ENCODE assay signal across 9 cellular contexts in the genomic region with DNA sequence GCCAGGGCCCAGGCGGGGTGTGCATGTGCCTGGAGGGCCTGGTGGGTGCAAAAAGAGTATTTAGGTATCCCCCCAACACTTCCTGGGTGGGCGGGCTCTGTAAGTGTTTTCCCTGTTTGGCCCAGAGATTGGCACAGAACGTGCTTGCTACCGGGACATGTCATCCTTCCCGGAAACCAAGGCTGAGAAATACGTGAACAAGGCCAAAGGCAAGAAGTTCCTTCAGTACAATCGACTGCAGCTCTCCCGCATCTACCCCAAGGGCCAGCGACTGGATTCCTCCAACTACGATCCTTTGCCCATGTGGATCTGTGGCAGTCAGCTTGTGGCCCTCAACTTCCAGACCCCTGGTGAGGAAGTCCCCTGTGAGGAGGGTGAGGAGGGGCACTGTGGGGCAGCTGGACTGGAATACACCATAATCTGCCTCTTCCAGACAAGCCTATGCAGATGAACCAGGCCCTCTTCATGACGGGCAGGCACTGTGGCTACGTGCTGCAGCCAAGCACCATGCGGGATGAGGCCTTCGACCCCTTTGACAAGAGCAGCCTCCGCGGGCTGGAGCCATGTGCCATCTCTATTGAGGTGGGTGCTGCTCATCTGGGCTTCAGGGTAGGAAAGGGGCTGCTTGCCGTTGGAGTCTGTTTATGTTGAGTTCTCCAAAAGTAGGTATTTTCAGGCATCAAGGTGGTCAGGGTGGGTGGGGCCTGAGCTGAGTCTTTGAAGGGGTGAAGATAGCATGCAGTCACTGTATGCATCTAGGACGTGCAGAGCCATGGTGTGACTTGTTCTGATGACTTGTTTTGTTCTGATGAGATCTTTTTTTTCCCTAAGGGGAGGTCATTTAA. TPM values are rescaled to one million over a fixed set of nuclear protein-coding genes. Genes with fewer than 3 reads are reported as not detected.
DNase-seq lines count a peak whose midpoint lies in the region; ATAC-seq and TF ChIP-seq lines count a peak whose summit lies in the region.
"Had no signal": no experiment of that assay in that cellular context is flagged by ENCODE, and none has a peak within 500 bp of the region (broad histone marks: within the 10 kb centered on the region; RNA-seq: fewer than 3 reads in every experiment).

No MANE protein-coding gene starts in this region.

- in situ Hi-C loops in transverse colon (cut with MboI; ENCODE audit: low pct_ligation_motif_present in 1 of 4, low pct_unique_long_range_greater_than_20kb in 1 of 4, low sequenced_read_pairs in 3 of 4): loop anchor here in 2 of 4 donors (5.0 to 10.0 kb wide), 3 partner anchors 52 to 170 kb away; a partner anchor contains a TSS

- H3K27me3 ChIP-seq in transverse colon: no peaks in the 10 kb centered on the region

- WGBS in transverse colon (ENCODE audit: low coverage in 1 of 2), 2 donors: 72% methylated on average over 18 of the region's 18 CpGs; no CpG with 5 or more reads in 1 of the 2 donors

- no peak for TF ChIP-seq POLR2A in transverse colon (IDR thresholded peaks at IDR 0.05)

- H3K9me3 ChIP-seq in mucosa of descending colon (no peaks in the 10 kb centered on the region), transverse colon (no peaks in the 10 kb centered on the region)

- no peaks in the 10 kb centered on the region for H3K27me3 Mint-ChIP-seq in chondrocyte (ENCODE audit: low read depth)

- peak; percentile 21 for DNase-seq in activated CD4-positive, CD25-positive, alpha-beta regulatory T cell treated with anti-CD3 and anti-CD28 coated beads, Interleukin-2, amount 50 U/mL, for 72 hours
- DNase-seq in activated CD4-positive, CD25-positive, alpha-beta regulatory T cell (lab: John Stamatoyannopoulos, UW): no peak
- DNase-seq in chondrocyte (ENCODE audit: low spot score) (no peak), mucosa of descending colon (peak in 1 of 3 donors; percentile 6), transverse colon (peak; percentile 8), LoVo (ENCODE audit: low spot score) (no peak), iPS-NIHi11 (ENCODE audit: low spot score) (no peak)

- peaks cover 4% of the 10 kb centered on the region for H3K36me3 ChIP-seq in mucosa of descending colon (ENCODE audit: low read depth)
- H3K36me3 ChIP-seq in transverse colon: peaks cover 0 to 20% (median 10%) of the 10 kb centered on the region in 4 donors

- no peaks in the 10 kb centered on the region for H3K9me3 Mint-ChIP-seq in chondrocyte (ENCODE audit: low read depth)

- peaks cover 38% of the 10 kb centered on the region for H3K36me3 Mint-ChIP-seq in chondrocyte (ENCODE audit: low read depth)

- ATAC-seq in mucosa of descending colon (peak; percentile 6), HG02870 (IDR thresholded peaks at IDR 0.05; ENCODE audit: unreplicated experiment) (no peak)

- no peak overlapping the region for H3K4me3 Mint-ChIP-seq in chondrocyte (ENCODE audit: unreplicated experiment)

- TF ChIP-seq EP300 in transverse colon (IDR thresholded peaks at IDR 0.05; ENCODE audit: low read depth): no peak

- H3K27ac Mint-ChIP-seq in chondrocyte (ENCODE audit: unreplicated experiment): peak overlapping the region; percentile 66

- H3K4me3 ChIP-seq in mucosa of descending colon (no peak overlapping the region), transverse colon (no peak overlapping the region)

- intact Hi-C loops in mucosa of descending colon (cut with DNase I, micrococcal nuclease) (loop anchor here (2.0 to 10.0 kb wide), 3 partner anchors 60 to 166 kb away; no protein-coding TSS in a partner anchor), transverse colon (cut with DNase I; ENCODE audit: low total_unique reads) (loop anchor here (2.0 kb wide), 1 partner anchor 166 kb away; no protein-coding TSS in a partner anchor)

- H3K4me1 ChIP-seq in mucosa of descending colon (ENCODE audit: low read depth): peaks cover 4% of the 10 kb centered on the region
- H3K4me1 ChIP-seq in transverse colon: peaks cover 2 to 27% (median 15%) of the 10 kb centered on the region in 4 donors

- TF ChIP-seq CTCF in chondrocyte (IDR thresholded peaks at IDR 0.05) (no peak), mucosa of descending colon (IDR thresholded peaks at IDR 0.05) (no peak), transverse colon (IDR thresholded peaks at IDR 0.05) (no peak)

- peak overlapping the region; percentile 16 to 80 (median 52) for H3K27ac ChIP-seq in transverse colon
- H3K27ac ChIP-seq: HL-60 had no signal

- peaks cover 49% of the 10 kb centered on the region for H3K4me1 Mint-ChIP-seq in chondrocyte (ENCODE audit: low read depth)

RNA-seq across cellular contexts. Expression of a gene that starts 35.2 kb away (rescaled TPM):
- total RNA-seq in chondrocyte: 139 to 152 TPM (median 140 TPM) in 3 replicates
- 10 to 100 TPM; 65.2 to 98.4 (median 85.4) TPM for total RNA-seq in mucosa of descending colon
- total RNA-seq in transverse colon: 100 to 1,000 TPM in 3 of 4 donors, 10 to 100 TPM in 1; 82.7 to 377 (median 155) TPM

Comparison
In these comparisons a context has a peak if more than half of its experiments do, and no peak if none do; other contexts are left out.
1. DNase-seq: peak in activated CD4-positive, CD25-positive, alpha-beta regulatory T cell treated with anti-CD3 and anti-CD28 coated beads, Interleukin-2, amount 50 U/mL, for 72 hours (single experiment) and transverse colon (single experiment); none in activated CD4-positive, CD25-positive, alpha-beta regulatory T cell (0 of 4), chondrocyte (single experiment), LoVo (single experiment) and iPS-NIHi11 (single experiment).